8 cellular contexts compared by ENCODE assay signal in genomic region chr2:30165050-30165520, GRCh38. TPM values are rescaled to one million over a fixed set of nuclear protein-coding genes. Genes with fewer than 3 reads are reported as not detected.
DNase-seq lines count a peak whose midpoint lies in the region; ATAC-seq and TF ChIP-seq lines count a peak whose summit lies in the region.

No MANE protein-coding gene starts in this region.

- no peaks in the 10 kb centered on the region for H3K27me3 ChIP-seq in body of pancreas

- no peaks in the 10 kb centered on the region for H3K9me3 Mint-ChIP-seq in T-helper 2 cell treated with Interferon-gamma antibody and Interleukin-4, amounts not matched to agents 5 μg/mL and 100 μg/mL, for 36 hours

- no peaks in the 10 kb centered on the region for H3K9me3 ChIP-seq in body of pancreas

- H3K36me3 Mint-ChIP-seq in T-helper 2 cell treated with Interferon-gamma antibody and Interleukin-4, amounts not matched to agents 5 μg/mL and 100 μg/mL, for 36 hours (ENCODE audit: low read depth): peaks cover 7% of the 10 kb centered on the region

- peaks cover 11% of the 10 kb centered on the region for H3K4me1 ChIP-seq in body of pancreas

- WGBS in body of pancreas, 2 donors: 16 to 17% methylated on average over 7 of the region's 7 CpGs

- H3K27me3 Mint-ChIP-seq in T-helper 2 cell treated with Interferon-gamma antibody and Interleukin-4, amounts not matched to agents 5 μg/mL and 100 μg/mL, for 36 hours (ENCODE audit: low read depth): no peaks in the 10 kb centered on the region

- no peaks in the 10 kb centered on the region for H3K36me3 ChIP-seq in body of pancreas (replicated peaks in 1 of 2; ENCODE audit: insufficient read depth in 1 of 2, low read depth in 2 of 2)

- ATAC-seq in GM18519 (IDR thresholded peaks at IDR 0.05; ENCODE audit: low FRiP score, unreplicated experiment) (peak; percentile 82), HG03066 (IDR thresholded peaks at IDR 0.05; ENCODE audit: low read depth, unreplicated experiment) (peak; percentile 87), body of pancreas (peak; percentile 96)

- TF ChIP-seq POLR2A in body of pancreas (IDR thresholded peaks at IDR 0.05): no peak

- peak; percentile 75 to 94 (median 88) for TF ChIP-seq CTCF in body of pancreas (IDR thresholded peaks at IDR 0.05)

- no peak overlapping the region for H3K27ac Mint-ChIP-seq in T-helper 2 cell treated with Interferon-gamma antibody and Interleukin-4, amounts not matched to agents 5 μg/mL and 100 μg/mL, for 36 hours

- H3K4me3 ChIP-seq in body of pancreas: no peak overlapping the region

- DNase-seq in AG08395 (ENCODE audit: low spot score) (peak; percentile 95), NCI-H2029 treated with DMSO at 0.1 percent for 48 hours (lab: John Stamatoyannopoulos, UW) (peak; percentile 74), body of pancreas (peak; percentile 51 to 82 (median 64)), iPS DF 4.7 (ENCODE audit: extremely low read depth, low spot score) (peak; percentile 82)
- DNase-seq in T-helper 2 cell treated with Interferon-gamma antibody and Interleukin-4, amounts not matched to agents 5 μg/mL and 100 μg/mL, for 36 hours (ENCODE audit: low spot score): peak; percentile 65
- peak; percentile 37 to 68 (median 44) for DNase-seq in stimulated activated CD4-positive, alpha-beta T cell treated with anti-CD3 and anti-CD28 coated beads, Interleukin-12 subunit alpha, Interleukin-12 subunit beta, amount 100 ng/mL, for 48 hours (ENCODE audit: low read depth in 2 of 3, low spot score in 1 of 3)

- intact Hi-C loops in body of pancreas (cut with DNase I): no loop called here

- H3K4me3 Mint-ChIP-seq in T-helper 2 cell treated with Interferon-gamma antibody and Interleukin-4, amounts not matched to agents 5 μg/mL and 100 μg/mL, for 36 hours: no peak overlapping the region

- H3K27ac ChIP-seq in body of pancreas: peak overlapping the region in 1 of 4 donors; percentile 60

- peaks cover 8% of the 10 kb centered on the region for H3K4me1 Mint-ChIP-seq in T-helper 2 cell treated with Interferon-gamma antibody and Interleukin-4, amounts not matched to agents 5 μg/mL and 100 μg/mL, for 36 hours (ENCODE audit: low read depth)

RNA-seq across cellular contexts. Expression of gene YPEL5, which starts 18.3 kb away (rescaled TPM):
- 10 to 100 TPM; 29.3 to 36.6 TPM for total RNA-seq in body of pancreas

Comparison
In these comparisons a context has a peak if more than half of its experiments do, and no peak if none do; other contexts are left out.
1. DNase-seq: peak in every context shown above with its lines; median percentile 95 in AG08395; 82 in iPS DF 4.7; 74 in NCI-H2029 treated with DMSO at 0.1 percent for 48 hours; 65 in T-helper 2 cell treated with Interferon-gamma antibody and Interleukin-4, amounts not matched to agents 5 μg/mL and 100 μg/mL, for 36 hours; 64 in body of pancreas; 44 in stimulated activated CD4-positive, alpha-beta T cell treated with anti-CD3 and anti-CD28 coated beads, Interleukin-12 subunit alpha, Interleukin-12 subunit beta, amount 100 ng/mL, for 48 hours.